10 cellular contexts compared by ENCODE assay signal in the genomic region with DNA sequence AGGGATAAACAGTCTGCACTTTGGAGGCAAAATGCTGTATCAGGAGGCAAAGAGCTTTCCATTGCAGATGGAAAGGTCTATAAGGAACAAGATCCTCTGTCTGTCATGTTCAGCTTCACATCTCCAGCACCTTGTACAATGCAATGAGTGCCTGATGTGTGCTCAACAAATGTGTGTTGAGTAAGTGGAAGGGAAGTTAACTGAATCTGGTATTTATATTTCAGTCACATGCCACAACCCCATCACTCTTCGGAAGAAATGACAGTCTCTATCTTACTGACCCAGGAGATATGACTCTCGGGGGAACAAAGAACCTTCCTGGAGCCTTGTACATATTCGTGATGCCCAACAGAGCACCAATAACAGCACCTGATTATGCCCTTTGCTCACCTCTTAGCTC.
"Had no signal": no experiment of that assay in that cellular context is flagged by ENCODE, and none has a peak within 500 bp of the region (broad histone marks: within the 10 kb centered on the region; RNA-seq: fewer than 3 reads in every experiment).

No MANE protein-coding gene starts in this region.

- H3K4me1 ChIP-seq: ascending aorta, colonic mucosa had no signal

- H3K27ac ChIP-seq: ascending aorta, colonic mucosa, lower lobe of right lung, stomach had no signal

- H3K4me3 Mint-ChIP-seq: nephron had no signal

- H3K36me3 ChIP-seq: ascending aorta, colonic mucosa, lower lobe of right lung, stomach had no signal

- H3K9me3 ChIP-seq: ascending aorta, colonic mucosa, lower lobe of right lung, stomach had no signal

- H3K27ac Mint-ChIP-seq: nephron had no signal

- H3K9me3 Mint-ChIP-seq: central memory CD8-positive, alpha-beta T cell had no signal

- H3K4me3 ChIP-seq: ascending aorta, colonic mucosa, lower lobe of right lung, stomach had no signal

- H3K27me3 ChIP-seq: ascending aorta, colonic mucosa, stomach had no signal

- DNase-seq: activated T-cell treated with anti-CD3 and anti-CD28 coated beads, Interleukin-2, amount 50 U/mL, for 1 hour; colonic mucosa; lower lobe of right lung; nucleus accumbens; posterior cingulate gyrus; retina; stomach had no signal
